Comparison of ENCODE assay signal across 15 cellular contexts in genomic region chr4:1837069-1837468, GRCh38. TPM values are rescaled to one million over a fixed set of nuclear protein-coding genes. Genes with fewer than 3 reads are reported as not detected.
A peak's percentile ranks its signal among the peaks of the same experiment; 100 is the strongest.
DNase-seq lines count a peak whose midpoint lies in the region; ATAC-seq lines count a peak whose summit lies in the region.
"Had no signal": no experiment of that assay in that cellular context is flagged by ENCODE, and none has a peak within 500 bp of the region (broad histone marks: within the 10 kb centered on the region; RNA-seq: fewer than 3 reads in every experiment).

No MANE protein-coding gene starts in this region.

- H3K36me3 Mint-ChIP-seq in stimulated activated effector memory CD8-positive, alpha-beta T cell treated with anti-CD3 and anti-CD28 coated beads, Interleukin-12 subunit alpha, Interleukin-12 subunit beta, amount 100 ng/mL, for 72 hours, result peaks cover 92% of the 10 kb centered on the region

- H3K9me3 Mint-ChIP-seq in stimulated activated effector memory CD8-positive, alpha-beta T cell treated with anti-CD3 and anti-CD28 coated beads, Interleukin-12 subunit alpha, Interleukin-12 subunit beta, amount 100 ng/mL, for 72 hours, result no peaks in the 10 kb centered on the region
- H3K9me3 Mint-ChIP-seq: HFFc6 had no signal

- in situ Hi-C loops in KBM-7 (cut with MboI; ENCODE audit: low pct_unique_long_range_greater_than_20kb, low sequenced_read_pairs), result no loop called here

- peak overlapping the region; percentile 48 for H3K27ac Mint-ChIP-seq in stimulated activated effector memory CD8-positive, alpha-beta T cell treated with anti-CD3 and anti-CD28 coated beads, Interleukin-12 subunit alpha, Interleukin-12 subunit beta, amount 100 ng/mL, for 72 hours
- H3K27ac Mint-ChIP-seq: HFFc6 had no signal

- DNase-seq in nucleus accumbens (lab: John Stamatoyannopoulos, UW) (peak in 31 of 56 donors; percentile 10 to 86 (median 44)), SK-N-DZ (ENCODE audit: low spot score) (no peak), KBM-7 (no peak)
- no peak for DNase-seq in stimulated activated effector memory CD8-positive, alpha-beta T cell treated with anti-CD3 and anti-CD28 coated beads, Interleukin-12 subunit alpha, Interleukin-12 subunit beta, amount 100 ng/mL, for 72 hours (ENCODE audit: low spot score in 2 of 2)
- DNase-seq in activated CD4-positive, alpha-beta T cell treated with anti-CD3 and anti-CD28 coated beads, Interleukin-2, amount 50 U/mL, for 4 hours, result no peak
- DNase-seq: C1 segment of cervical spinal cord; Calu3; CD4-positive, alpha-beta memory T cell; COR-L47; DMS53; DMS79 treated with DMSO at 0.1 percent for 48 hours; GF-D8; GOT3; HFFc6 had no signal

- H3K4me1 Mint-ChIP-seq in stimulated activated effector memory CD8-positive, alpha-beta T cell treated with anti-CD3 and anti-CD28 coated beads, Interleukin-12 subunit alpha, Interleukin-12 subunit beta, amount 100 ng/mL, for 72 hours, result peaks cover 18% of the 10 kb centered on the region

- no peak overlapping the region for H3K4me3 Mint-ChIP-seq in stimulated activated effector memory CD8-positive, alpha-beta T cell treated with anti-CD3 and anti-CD28 coated beads, Interleukin-12 subunit alpha, Interleukin-12 subunit beta, amount 100 ng/mL, for 72 hours
- H3K4me3 Mint-ChIP-seq: CD4-positive, alpha-beta memory T cell; HFFc6 had no signal

- ATAC-seq in stimulated activated effector memory CD8-positive, alpha-beta T cell treated with anti-CD3 and anti-CD28 coated beads, Interleukin-12 subunit alpha, Interleukin-12 subunit beta, amount 100 ng/mL, for 72 hours, result no peak

- H3K27ac ChIP-seq in cingulate gyrus (ENCODE audit: low read depth, low read length), result peak overlapping the region; percentile 39

RNA-seq across cellular contexts. Expression of gene LETM1, which starts 18.9 kb away (rescaled TPM):
- polyA plus RNA-seq in SK-N-DZ (2014; cell fraction: cytosol; rRNA removed), result 19.3 and 21.5 TPM in 2 replicates
- 69.2 and 77.3 TPM in 2 replicates for polyA plus RNA-seq in SK-N-DZ (2014; cell fraction: nucleus; rRNA removed)

RNA-seq across cellular contexts. Expression of gene NSD2, which starts 34.1 kb away (rescaled TPM):
- polyA plus RNA-seq in SK-N-DZ (2014; cell fraction: cytosol; rRNA removed), result 53.6 and 63.8 TPM in 2 replicates
- polyA plus RNA-seq in SK-N-DZ (2014; cell fraction: nucleus; rRNA removed), result 79.0 and 124 TPM in 2 replicates

RNA-seq across cellular contexts. Expression of gene FGFR3, which starts 44.0 kb away (rescaled TPM):
- polyA plus RNA-seq in SK-N-DZ (2014; cell fraction: cytosol; rRNA removed), result 1.0 and 3.2 TPM in 2 replicates
- 16.5 and 20.3 TPM in 2 replicates for polyA plus RNA-seq in SK-N-DZ (2014; cell fraction: nucleus; rRNA removed)
- polyA plus RNA-seq: CD4-positive, alpha-beta memory T cell had no signal

Comparison
In these comparisons a context has a peak if more than half of its experiments do, and no peak if none do; other contexts are left out.
1. DNase-seq: peak in nucleus accumbens (31 of 56); none in stimulated activated effector memory CD8-positive, alpha-beta T cell treated with anti-CD3 and anti-CD28 coated beads, Interleukin-12 subunit alpha, Interleukin-12 subunit beta, amount 100 ng/mL, for 72 hours (0 of 2), SK-N-DZ (single experiment), KBM-7 (single experiment) and activated CD4-positive, alpha-beta T cell treated with anti-CD3 and anti-CD28 coated beads, Interleukin-2, amount 50 U/mL, for 4 hours (0 of 2).